8 cellular contexts compared by ENCODE assay signal in genomic region chr1:62508187-62508758, GRCh38.
A peak's percentile ranks its signal among the peaks of the same experiment; 100 is the strongest.
DNase-seq lines count a peak whose midpoint lies in the region; ATAC-seq and TF ChIP-seq lines count a peak whose summit lies in the region.

No MANE protein-coding gene starts in this region.

- H3K27ac ChIP-seq in RWPE2 (ENCODE audit: poor library complexity, severe bottlenecking), result no peak overlapping the region

- no peaks in the 10 kb centered on the region for H3K27me3 Mint-ChIP-seq in activated T-cell treated with anti-CD3 and anti-CD28 coated beads, Interleukin-2, amount 50 U/mL, for 72 hours (ENCODE audit: low read depth)

- H3K27ac Mint-ChIP-seq in activated T-cell treated with anti-CD3 and anti-CD28 coated beads, Interleukin-2, amount 50 U/mL, for 72 hours, result no peak overlapping the region

- H3K4me3 Mint-ChIP-seq in activated T-cell treated with anti-CD3 and anti-CD28 coated beads, Interleukin-2, amount 50 U/mL, for 72 hours, result no peak overlapping the region

- no peaks in the 10 kb centered on the region for H3K9me3 Mint-ChIP-seq in activated T-cell treated with anti-CD3 and anti-CD28 coated beads, Interleukin-2, amount 50 U/mL, for 72 hours

- no peaks in the 10 kb centered on the region for H3K4me1 Mint-ChIP-seq in activated T-cell treated with anti-CD3 and anti-CD28 coated beads, Interleukin-2, amount 50 U/mL, for 72 hours (ENCODE audit: low read depth)

- no peaks in the 10 kb centered on the region for H3K4me1 ChIP-seq in RWPE2 (ENCODE audit: insufficient read depth, poor library complexity, severe bottlenecking)

- no peaks in the 10 kb centered on the region for H3K27me3 ChIP-seq in RWPE2 (ENCODE audit: insufficient read depth, poor library complexity, severe bottlenecking)

- H3K36me3 Mint-ChIP-seq in activated T-cell treated with anti-CD3 and anti-CD28 coated beads, Interleukin-2, amount 50 U/mL, for 72 hours (ENCODE audit: insufficient read depth in 2 of 2), result no peaks in the 10 kb centered on the region

- ATAC-seq in RWPE2 (ENCODE audit: low read depth) (0 out of 3 replicates have a peak, but pooled peaks have one; percentile 35), HG03039 (IDR thresholded peaks at IDR 0.05; ENCODE audit: unreplicated experiment) (no peak), HG03025 (IDR thresholded peaks at IDR 0.05; ENCODE audit: low FRiP score, unreplicated experiment) (no peak)
- no peak for ATAC-seq in activated T-cell treated with anti-CD3 and anti-CD28 coated beads, Interleukin-2, amount 50 U/mL, for 72 hours (replicated peaks in 1 of 2)

- H3K4me3 ChIP-seq in RWPE2 (ENCODE audit: severe bottlenecking), result no peak overlapping the region
- no peak overlapping the region for H3K4me3 ChIP-seq in fibroblast of mammary gland (ENCODE audit: control insufficient read depth, low read depth, low read length)

- DNase-seq in DMS 273 treated with DMSO at 0.1 percent for 48 hours (lab: John Stamatoyannopoulos, UW) (peak; percentile 9), HS-27A (ENCODE audit: low read depth) (peak; percentile 24), RWPE2 (ENCODE audit: low spot score) (no peak), fibroblast of mammary gland (ENCODE audit: low read depth) (peak; percentile 67), putamen (ENCODE audit: low spot score) (peak; percentile 20)
- no peak for DNase-seq in activated T-cell treated with anti-CD3 and anti-CD28 coated beads, Interleukin-2, amount 50 U/mL, for 72 hours

- TF ChIP-seq CTCF in RWPE2 (IDR thresholded peaks at IDR 0.05; ENCODE audit: poor library complexity, severe bottlenecking) (peak; percentile 83), fibroblast of mammary gland (conservative IDR thresholded peaks at IDR 0.05; ENCODE audit: control insufficient read depth, insufficient read depth, low read depth, low read length) (peak; percentile 69)

- H3K36me3 ChIP-seq in RWPE2 (ENCODE audit: low read depth), result peaks cover 17% of the 10 kb centered on the region

- no peaks in the 10 kb centered on the region for H3K9me3 ChIP-seq in RWPE2 (ENCODE audit: severe bottlenecking)

Comparison
In these comparisons a context has a peak if more than half of its experiments do, and no peak if none do; other contexts are left out.
1. DNase-seq: peak in DMS 273 treated with DMSO at 0.1 percent for 48 hours (single experiment), HS-27A (single experiment), fibroblast of mammary gland (single experiment) and putamen (single experiment); none in RWPE2 (single experiment) and activated T-cell treated with anti-CD3 and anti-CD28 coated beads, Interleukin-2, amount 50 U/mL, for 72 hours (0 of 2).